ENCODE assay signal across 21 cellular contexts in genomic region chr2:153864022-153864421, GRCh38. TPM values are rescaled to one million over a fixed set of nuclear protein-coding genes. Genes with fewer than 3 reads are reported as not detected.
"Had no signal": no experiment of that assay in that cellular context is flagged by ENCODE, and none has a peak within 500 bp of the region (broad histone marks: within the 10 kb centered on the region; RNA-seq: fewer than 3 reads in every experiment).

No MANE protein-coding gene starts in this region.

- H3K4me3 ChIP-seq: colonic mucosa, gastrocnemius medialis, smooth muscle cell, suprapubic skin, vagina had no signal

- H3K36me3 ChIP-seq: brain microvascular endothelial cell, colonic mucosa, gastrocnemius medialis, suprapubic skin, vagina had no signal

- H3K27ac ChIP-seq: brain microvascular endothelial cell, colonic mucosa, gastrocnemius medialis, parathyroid adenoma, suprapubic skin, vagina had no signal

- H3K4me2 ChIP-seq: smooth muscle cell had no signal

- DNase-seq: activated CD4-positive, alpha-beta T cell treated with anti-CD3 and anti-CD28 coated beads, Interleukin-2, amount 10 ng/mL, durations not matched to agents 24 days and 14 days; activated CD8-positive, alpha-beta T cell treated with anti-CD3 and anti-CD28 coated beads, Interleukin-2, amount 10 ng/mL, durations not matched to agents 7 days and 5 days; activated naive CD4-positive, alpha-beta T cell treated with anti-CD3 and anti-CD28 coated beads for 36 hours; activated T-cell treated with anti-CD3 and anti-CD28 coated beads, Interleukin-2, amount 50 U/mL, for 24 hours; anterior cingulate cortex; brain microvascular endothelial cell; colonic mucosa; erythroblast; gastrocnemius medialis; head of caudate nucleus; left ventricle myocardium superior; mesendoderm; naive thymus-derived CD8-positive, alpha-beta T cell; stimulated activated CD4-positive, alpha-beta T cell treated with anti-CD3 and anti-CD28 coated beads, Interleukin-4, amount 100 ng/mL, for 1 hour; stimulated activated naive CD8-positive, alpha-beta T cell treated with anti-CD3 and anti-CD28 coated beads, Interleukin-15, amount 100 ng/mL, for 72 hours; trophoblast cell had no signal

- H3K79me2 ChIP-seq: parathyroid adenoma had no signal

- H3K4me1 ChIP-seq: colonic mucosa, gastrocnemius medialis, parathyroid adenoma, suprapubic skin, vagina had no signal

- H2AFZ ChIP-seq: parathyroid adenoma had no signal

- H3K27me3 ChIP-seq: brain microvascular endothelial cell, colonic mucosa, gastrocnemius medialis, suprapubic skin, vagina had no signal

- H3K9me3 ChIP-seq: colonic mucosa, gastrocnemius medialis, suprapubic skin, vagina had no signal

- ATAC-seq: activated CD8-positive, alpha-beta T cell treated with anti-CD3 and anti-CD28 coated beads, Interleukin-2, amount 10 ng/mL, durations not matched to agents 7 days and 5 days; gastrocnemius medialis; left ventricle myocardium superior; naive thymus-derived CD8-positive, alpha-beta T cell; sciatic nerve; stimulated activated naive CD8-positive, alpha-beta T cell treated with anti-CD3 and anti-CD28 coated beads, Interleukin-15, amount 100 ng/mL, for 72 hours had no signal

- H3K9ac ChIP-seq: parathyroid adenoma had no signal

RNA-seq across cellular contexts. Expression of gene GALNT13, which starts 7.7 kb away (rescaled TPM):
- total RNA-seq: activated CD4-positive, alpha-beta T cell treated with anti-CD3 and anti-CD28 coated beads, Interleukin-2, amount 10 ng/mL, durations not matched to agents 24 days and 14 days; activated naive CD4-positive, alpha-beta T cell treated with anti-CD3 and anti-CD28 coated beads for 36 hours; naive thymus-derived CD8-positive, alpha-beta T cell had no signal
- polyA plus RNA-seq: naive thymus-derived CD8-positive, alpha-beta T cell had no signal
